In genomic region chr12:65459545-65459944, GRCh38 we compare ENCODE assay signal across 1 cellular context.
TF ChIP-seq lines count a peak whose summit lies in the region.

No MANE protein-coding gene starts in this region.

TF ChIP-seq in IMR-90, 13 proteins besides CTCF, POLR2A, EP300 and RAD21 (continued from another document):
- TF ChIP-seq MXI1 (IDR thresholded peaks at IDR 0.05; ENCODE audit: borderline replicate concordance, low read depth, low read length) (no peak), FOS (IDR thresholded peaks at IDR 0.05; ENCODE audit: low read depth, low read length) (no peak), MAFK (IDR thresholded peaks at IDR 0.05; ENCODE audit: low read depth, low read length) (no peak), NFE2L2 (IDR thresholded peaks at IDR 0.05; ENCODE audit: low read depth, low read length) (no peak)
